ENCODE assay signal across 8 cellular contexts in the genomic region with DNA sequence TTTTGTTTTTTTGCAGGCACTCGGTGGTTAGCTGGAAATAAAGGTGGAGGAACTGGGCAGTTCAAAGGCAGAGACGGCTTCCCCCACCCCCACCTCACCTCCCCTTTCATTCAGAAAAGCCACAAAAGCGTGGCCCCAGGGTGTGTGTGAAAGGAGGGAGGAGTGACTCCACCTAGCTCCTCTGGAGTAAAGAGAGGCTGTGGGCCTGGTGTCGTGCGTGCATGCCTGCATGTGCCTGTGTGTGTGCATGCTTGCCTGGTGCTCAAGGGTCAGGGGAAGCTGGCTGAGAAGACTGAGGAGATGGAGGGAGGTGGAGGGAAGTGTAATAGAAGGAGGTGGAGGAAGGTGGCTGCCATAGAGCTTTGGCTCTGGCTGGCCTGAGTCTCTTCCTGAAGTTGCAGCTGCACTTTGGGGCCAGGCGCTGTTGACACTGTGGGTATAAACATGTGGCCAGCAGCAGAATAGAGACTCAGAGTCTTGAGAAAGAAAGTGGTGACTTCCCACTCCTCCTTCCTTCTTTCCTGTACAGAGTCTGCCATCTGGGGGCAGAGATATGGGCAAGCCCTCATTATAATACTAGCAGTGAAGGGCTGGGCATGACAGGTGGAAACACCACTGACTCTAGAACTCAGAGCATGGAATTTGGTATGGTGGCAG. TPM values are rescaled to one million over a fixed set of nuclear protein-coding genes. Genes with fewer than 3 reads are reported as not detected.
DNase-seq lines count a peak whose midpoint lies in the region; ATAC-seq, FAIRE-seq and TF ChIP-seq lines count a peak whose summit lies in the region.

No MANE protein-coding gene starts in this region.

- ATAC-seq in GM21528 (IDR thresholded peaks at IDR 0.05; ENCODE audit: low FRiP score, unreplicated experiment) = peak; percentile 79

- no peaks in the 10 kb centered on the region for H3K9me3 ChIP-seq in small intestine (ENCODE audit: control insufficient read depth, low read depth)

- no peaks in the 10 kb centered on the region for H3K36me3 ChIP-seq in small intestine (ENCODE audit: control insufficient read depth in 2 of 2, insufficient read depth in 2 of 2, low read length in 2 of 2)

- H3K4me3 ChIP-seq in small intestine (ENCODE audit: low read depth in 1 of 2, low read length in 2 of 2) = no peak overlapping the region

- H3K27me3 Mint-ChIP-seq in endothelial cell (ENCODE audit: unreplicated experiment) = peaks cover 7% of the 10 kb centered on the region

- 4 to 28% (median 10%) methylated on average over 6 of the region's 6 CpGs for WGBS in small intestine, 3 donors

- H3K27ac ChIP-seq in small intestine (ENCODE audit: low read depth in 1 of 2, low read length in 1 of 2) = peak overlapping the region; percentile 65 to 71

- H3K4me3 Mint-ChIP-seq in endothelial cell (ENCODE audit: unreplicated experiment) = no peak overlapping the region

- no peaks in the 10 kb centered on the region for H3K9me3 Mint-ChIP-seq in endothelial cell (ENCODE audit: unreplicated experiment)

- no peaks in the 10 kb centered on the region for H3K27me3 ChIP-seq in small intestine (ENCODE audit: control insufficient read depth in 2 of 2, insufficient read depth in 2 of 2, low read length in 2 of 2)

- peak overlapping the region; percentile 44 for H3K27ac Mint-ChIP-seq in endothelial cell (ENCODE audit: unreplicated experiment)

- FAIRE-seq in small intestine (lab: Jason Lieb, UNC) = no peak
- FAIRE-seq in RCC 7860 (lab: Jason Lieb, UNC) = no peak

- no peaks in the 10 kb centered on the region for H3K4me1 ChIP-seq in small intestine (ENCODE audit: control insufficient read depth in 2 of 2, insufficient read depth in 1 of 2, low read depth in 1 of 2, low read length in 1 of 2)

- DNase-seq in NCI-H2081 (lab: John Stamatoyannopoulos, UW) (peak; percentile 68 to 73), NCI-H2081 treated with DMSO at 0.1 percent for 48 hours (lab: John Stamatoyannopoulos, UW) (no peak), HT-29 (ENCODE audit: low spot score) (peak; percentile 89), SHP77 treated with DMSO at 0.1 percent for 48 hours (lab: John Stamatoyannopoulos, UW) (peak; percentile 68), endothelial cell (ENCODE audit: low spot score) (no peak), small intestine (peak; percentile 66), RCC 7860 (ENCODE audit: low spot score) (no peak)

- TF ChIP-seq CTCF in endothelial cell (IDR thresholded peaks at IDR 0.05; ENCODE audit: unreplicated experiment) = no peak

- H3K4me1 Mint-ChIP-seq in endothelial cell (ENCODE audit: unreplicated experiment) = peaks cover 20% of the 10 kb centered on the region

- no peaks in the 10 kb centered on the region for H3K36me3 Mint-ChIP-seq in endothelial cell (ENCODE audit: low read depth, unreplicated experiment)

RNA-seq across cellular contexts. Expression of gene SINHCAF, which starts 36.9 kb away (rescaled TPM):
- 88.0 and 104 TPM in 2 replicates for total RNA-seq in HT-29 (2014; rRNA removed; shearing (Covaris generic))
- 205 TPM for total RNA-seq in endothelial cell (ENCODE audit: unreplicated experiment)
- polyA plus RNA-seq in small intestine = 10 to 100 TPM; 26.7 to 38.0 (median 29.0) TPM

Comparison
In these comparisons a context has a peak if more than half of its experiments do, and no peak if none do; other contexts are left out.
1. DNase-seq: peak in NCI-H2081 (2 of 2), HT-29 (single experiment), SHP77 treated with DMSO at 0.1 percent for 48 hours (single experiment) and small intestine (single experiment); none in NCI-H2081 treated with DMSO at 0.1 percent for 48 hours (single experiment), endothelial cell (single experiment) and RCC 7860 (single experiment).